Comparison of ENCODE assay signal across 16 cellular contexts in genomic region chr3:9022305-9022985, GRCh38.
"Had no signal": no experiment of that assay in that cellular context is flagged by ENCODE, and none has a peak within 500 bp of the region (broad histone marks: within the 10 kb centered on the region; RNA-seq: fewer than 3 reads in every experiment).

No MANE protein-coding gene starts in this region.

- H3K27ac ChIP-seq: adrenal gland, colonic mucosa, esophagus muscularis mucosa, heart right ventricle, lower lobe of right lung, thoracic aorta, VCaP had no signal

- H3K9me3 Mint-ChIP-seq: activated naive CD4-positive, alpha-beta T cell treated with anti-CD3 and anti-CD28 coated beads, Interleukin-2, amount 50 U/mL, for 72 hours; natural killer cell treated with Interleukin-12 subunit alpha and Interleukin-12 subunit beta and Interleukin-15 and Interleukin-18, amount 100 ng/mL, for 72 hours; stimulated activated naive CD8-positive, alpha-beta T cell treated with anti-CD3 and anti-CD28 coated beads, Interleukin-15, amount 100 ng/mL, for 72 hours had no signal

- H3K4me3 ChIP-seq: adrenal gland, colonic mucosa, esophagus muscularis mucosa, heart right ventricle, lower lobe of right lung, thoracic aorta had no signal

- H3K4me1 ChIP-seq: colonic mucosa had no signal

- H3K4me1 Mint-ChIP-seq: stimulated activated naive CD8-positive, alpha-beta T cell treated with anti-CD3 and anti-CD28 coated beads, Interleukin-15, amount 100 ng/mL, for 72 hours had no signal

- H3K36me3 Mint-ChIP-seq: activated naive CD4-positive, alpha-beta T cell treated with anti-CD3 and anti-CD28 coated beads, Interleukin-2, amount 50 U/mL, for 72 hours; natural killer cell treated with Interleukin-12 subunit alpha and Interleukin-12 subunit beta and Interleukin-15 and Interleukin-18, amount 100 ng/mL, for 72 hours had no signal

- DNase-seq: activated CD4-positive, alpha-beta T cell treated with anti-CD3 and anti-CD28 coated beads for 1 hour; activated gamma-delta T cell treated with Interleukin-2 at 50 U/mL for 16 hours; adrenal gland; colonic mucosa; effector CD4-positive, alpha-beta T cell; heart right ventricle; lower lobe of right lung; occipital lobe; stimulated activated naive CD8-positive, alpha-beta T cell treated with anti-CD3 and anti-CD28 coated beads, Interleukin-15, amount 100 ng/mL, for 72 hours; T-helper 17 cell had no signal

- H3K27me3 Mint-ChIP-seq: natural killer cell treated with Interleukin-12 subunit alpha and Interleukin-12 subunit beta and Interleukin-15 and Interleukin-18, amount 100 ng/mL, for 72 hours; progenitor cell of endocrine pancreas; stimulated activated naive CD8-positive, alpha-beta T cell treated with anti-CD3 and anti-CD28 coated beads, Interleukin-15, amount 100 ng/mL, for 72 hours had no signal

- H3K27me3 ChIP-seq: adrenal gland, colonic mucosa, esophagus muscularis mucosa, heart right ventricle had no signal

- ATAC-seq: activated naive CD4-positive, alpha-beta T cell treated with anti-CD3 and anti-CD28 coated beads, Interleukin-2, amount 50 U/mL, for 72 hours; lower lobe of right lung; natural killer cell treated with Interleukin-12 subunit alpha and Interleukin-12 subunit beta and Interleukin-15 and Interleukin-18, amount 100 ng/mL, for 72 hours; stimulated activated naive CD8-positive, alpha-beta T cell treated with anti-CD3 and anti-CD28 coated beads, Interleukin-15, amount 100 ng/mL, for 72 hours; T-helper 17 cell had no signal

- H3K27ac Mint-ChIP-seq: natural killer cell treated with Interleukin-12 subunit alpha and Interleukin-12 subunit beta and Interleukin-15 and Interleukin-18, amount 100 ng/mL, for 72 hours; progenitor cell of endocrine pancreas had no signal

- H3K4me3 Mint-ChIP-seq: natural killer cell treated with Interleukin-12 subunit alpha and Interleukin-12 subunit beta and Interleukin-15 and Interleukin-18, amount 100 ng/mL, for 72 hours; stimulated activated naive CD8-positive, alpha-beta T cell treated with anti-CD3 and anti-CD28 coated beads, Interleukin-15, amount 100 ng/mL, for 72 hours; T-helper 17 cell had no signal

- H3K36me3 ChIP-seq: adrenal gland, colonic mucosa, lower lobe of right lung, thoracic aorta had no signal
